11 cellular contexts compared by ENCODE assay signal in the genomic region with DNA sequence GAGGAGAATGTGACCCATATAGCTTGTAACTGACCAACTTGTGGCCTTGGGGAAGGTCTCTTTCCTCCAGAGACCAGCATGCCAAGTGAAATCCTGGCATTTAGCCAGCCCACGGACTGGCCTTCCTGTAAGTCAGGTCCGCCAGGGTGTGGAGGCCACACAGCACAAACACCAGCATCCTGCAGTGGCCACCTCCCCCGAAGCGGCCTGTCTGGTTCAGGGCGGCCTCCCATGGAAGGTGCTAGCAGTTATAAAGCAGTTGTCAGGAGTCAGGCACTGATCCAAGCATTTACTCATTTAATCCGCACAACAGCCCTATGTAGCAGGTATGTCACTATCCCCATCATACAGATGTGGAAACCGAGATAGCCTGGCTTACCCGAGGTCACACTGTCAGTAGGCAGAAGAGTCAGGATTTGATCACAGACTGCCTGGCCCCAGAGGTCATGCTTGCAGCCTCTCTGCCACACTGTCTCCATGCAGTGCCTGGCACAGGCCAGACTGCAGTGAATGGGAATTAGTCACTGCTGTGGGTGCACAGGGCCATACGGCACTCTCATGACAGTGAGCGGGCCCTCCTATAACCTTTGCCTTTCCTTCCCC. TPM values are rescaled to one million over a fixed set of nuclear protein-coding genes. Genes with fewer than 3 reads are reported as not detected.
A peak's percentile ranks its signal among the peaks of the same experiment; 100 is the strongest.
DNase-seq lines count a peak whose midpoint lies in the region; ATAC-seq and TF ChIP-seq lines count a peak whose summit lies in the region.
"Had no signal": no experiment of that assay in that cellular context is flagged by ENCODE, and none has a peak within 500 bp of the region (broad histone marks: within the 10 kb centered on the region; RNA-seq: fewer than 3 reads in every experiment).

No MANE protein-coding gene starts in this region.

- WGBS in IMR-90 (ENCODE audit: extremely low coverage in 2 of 2, insufficient read length in 1 of 2), 2 experiments: 73% methylated on average over 2 of the region's 10 CpGs; no CpG with 5 or more reads in 1 of the 2 experiments

- H2AK5ac ChIP-seq in IMR-90 (ENCODE audit: low read depth, low read length): 0 out of 2 replicates have a peak overlapping the region, but pooled peaks have one; percentile 13

- in situ Hi-C loops in IMR-90 (cut with MboI; ENCODE audit: low sequenced_read_pairs): no loop called here

- POLR2A ChIA-PET in IMR-90 (lab: Charles Lee; ENCODE audit: unreplicated experiment): no interaction called here

- H3K36me3 ChIP-seq in IMR-90 (ENCODE audit: control insufficient read depth, insufficient read depth, low read length) (peaks cover 91% of the 10 kb centered on the region), stomach smooth muscle (ENCODE audit: control insufficient read depth in 2 of 2, insufficient read depth in 2 of 2, low read length in 2 of 2) (peaks cover 48 to 71% of the 10 kb centered on the region in 2 donors)

- CTCF ChIA-PET in IMR-90 (lab: Yijun Ruan, JAX): no interaction called here

- intact Hi-C loops in IMR-90 (cut with micrococcal nuclease): no loop called here

- dilution Hi-C loops in IMR-90 (cut with HindIII; ENCODE audit: low sequenced_read_pairs, unreplicated experiment): no loop called here

- H3K4me1 ChIP-seq in IMR-90 (ENCODE audit: control insufficient read depth, insufficient read depth, low read length): peaks cover 34% of the 10 kb centered on the region
- H3K4me1 ChIP-seq in stomach smooth muscle (ENCODE audit: control insufficient read depth, insufficient read depth, low read length): peaks cover 75% of the 10 kb centered on the region

- TF ChIP-seq POLR2A in IMR-90 (IDR thresholded peaks at IDR 0.05; ENCODE audit: low read depth, low read length): no peak

- peak overlapping the region in 1 of 2 experiments; percentile 19; a peak in 1 of 4 replicates for H4K8ac ChIP-seq in IMR-90 (ENCODE audit: low read depth in 2 of 2, low read length in 2 of 2)

- H3K27ac ChIP-seq in IMR-90 (ENCODE audit: insufficient read depth, low read length): peak overlapping the region; percentile 30; the same call in 1 of the 2 replicates
- H3K27ac ChIP-seq in stomach smooth muscle (ENCODE audit: low read length): peak overlapping the region; percentile 84

- no peak overlapping the region for H3K18ac ChIP-seq in IMR-90 (ENCODE audit: low read depth, low read length)

- H3K9me1 ChIP-seq in IMR-90 (ENCODE audit: insufficient read depth, low read length): peaks cover 20% of the 10 kb centered on the region

- DNase-seq in IMR-90 (peak; percentile 23), cardiac fibroblast (ENCODE audit: low read depth in 2 of 2) (peak; percentile 65 to 68), kidney glomerular epithelial cell (lab: John Stamatoyannopoulos, UW) (peak; percentile 35), LoVo (ENCODE audit: low spot score) (no peak), NCI-H748 treated with DMSO at 0.1 percent for 48 hours (lab: John Stamatoyannopoulos, UW) (no peak)
- DNase-seq: activated CD8-positive, alpha-beta T cell treated with anti-CD3 and anti-CD28 coated beads, Interleukin-2, amount 10 ng/mL, durations not matched to agents 7 days and 5 days; central memory CD4-positive, alpha-beta T cell; NCI-H1092 treated with DMSO at 0.1 percent for 48 hours had no signal

- H4K20me1 ChIP-seq in IMR-90 (ENCODE audit: insufficient read depth, low read length): peaks cover 56% of the 10 kb centered on the region

- BruUV-seq in IMR-90 (replicated peaks; lab: Mats Ljungman, UMichigan): no TSS peak

- no peak for TF ChIP-seq RAD21 in IMR-90 (IDR thresholded peaks at IDR 0.05; ENCODE audit: low read length)

- H3K4me3 ChIP-seq in IMR-90 (ENCODE audit: insufficient read depth, low read depth, low read length) (no peak overlapping the region), cardiac fibroblast (replicated peaks in 1 of 2; ENCODE audit: low read depth in 2 of 2, low read length in 2 of 2) (no peak overlapping the region), stomach smooth muscle (ENCODE audit: low read length in 2 of 2) (no peak overlapping the region)

- H3K9ac ChIP-seq in IMR-90 (ENCODE audit: low read depth, low read length) (no peak overlapping the region; the same call in 1 of the 2 replicates), stomach smooth muscle (ENCODE audit: low read length in 2 of 2) (peak overlapping the region; percentile 5 to 18)

- H3K14ac ChIP-seq in IMR-90 (replicated peaks; ENCODE audit: low read depth, low read length): no peak overlapping the region

- no peak overlapping the region for H2BK120ac ChIP-seq in IMR-90 (ENCODE audit: low read depth, low read length)

- no peak overlapping the region for H3K23ac ChIP-seq in IMR-90 (ENCODE audit: low read depth, low read length)

- no peak overlapping the region for H4K91ac ChIP-seq in IMR-90 (ENCODE audit: insufficient read depth, low read depth, low read length)

- H2AFZ ChIP-seq in IMR-90 (replicated peaks; ENCODE audit: low read length, poor library complexity): no peak overlapping the region

- TF ChIP-seq CTCF in IMR-90 (conservative IDR thresholded peaks at IDR 0.05; ENCODE audit: low read depth, low read length) (no peak), cardiac fibroblast (IDR thresholded peaks at IDR 0.05; ENCODE audit: low read depth, low read length) (no peak)

- no peak overlapping the region for H2AK9ac ChIP-seq in IMR-90 (replicated peaks; ENCODE audit: low read depth, low read length, poor library complexity)

- no peak overlapping the region for H4K5ac ChIP-seq in IMR-90 (ENCODE audit: low read depth, low read length)

- ATAC-seq in IMR-90 (ENCODE audit: low read depth) (no peak), HG03457 (IDR thresholded peaks at IDR 0.05; ENCODE audit: unreplicated experiment) (no peak), HG02840 (IDR thresholded peaks at IDR 0.05; ENCODE audit: low FRiP score, unreplicated experiment) (no peak)
- ATAC-seq: activated CD8-positive, alpha-beta T cell treated with anti-CD3 and anti-CD28 coated beads, Interleukin-2, amount 10 ng/mL, durations not matched to agents 7 days and 5 days had no signal

- H3K4ac ChIP-seq in IMR-90 (ENCODE audit: low read depth, low read length): 0 out of 2 replicates have a peak overlapping the region, but pooled peaks have one; percentile 31

- peak overlapping the region; percentile 15 for H2BK5ac ChIP-seq in IMR-90 (ENCODE audit: low read depth, low read length, poor library complexity, severe bottlenecking)

- H3K9me3 ChIP-seq in IMR-90 (ENCODE audit: control insufficient read depth, insufficient read depth, low read length): no peaks in the 10 kb centered on the region
- H3K9me3 ChIP-seq in stomach smooth muscle (ENCODE audit: control insufficient read depth in 2 of 2, low read length in 2 of 2): no peaks in the 10 kb centered on the region

- H3K79me1 ChIP-seq in IMR-90 (ENCODE audit: low read depth in 1 of 2, low read length in 2 of 2): peaks cover 33 to 94% of the 10 kb centered on the region in 2 experiments

- no peak overlapping the region for H2BK20ac ChIP-seq in IMR-90 (ENCODE audit: low read depth, low read length)

- no peak overlapping the region for H3K56ac ChIP-seq in IMR-90 (ENCODE audit: extremely low read depth, insufficient read depth, low read length)

- H3K4me2 ChIP-seq in IMR-90 (ENCODE audit: low read depth, low read length): no peak overlapping the region

- no peak overlapping the region for H2BK15ac ChIP-seq in IMR-90 (ENCODE audit: low read depth, low read length)

- H3K27me3 ChIP-seq in IMR-90 (ENCODE audit: control insufficient read depth, insufficient read depth, low read length) (no peaks in the 10 kb centered on the region), stomach smooth muscle (ENCODE audit: control insufficient read depth in 1 of 2, insufficient read depth in 2 of 2, low read length in 2 of 2) (no peaks in the 10 kb centered on the region)

TF ChIP-seq in IMR-90, 13 proteins besides CTCF, POLR2A, EP300 and RAD21:
- TF ChIP-seq MAFK (IDR thresholded peaks at IDR 0.05; ENCODE audit: low read depth, low read length) (no peak), USF2 (IDR thresholded peaks at IDR 0.05; ENCODE audit: low read depth, low read length) (no peak), MXI1 (IDR thresholded peaks at IDR 0.05; ENCODE audit: borderline replicate concordance, low read depth, low read length) (no peak), NFE2L2 (IDR thresholded peaks at IDR 0.05; ENCODE audit: low read depth, low read length) (no peak), SMC3 (IDR thresholded peaks at IDR 0.05; ENCODE audit: low read depth, low read length) (no peak), CEBPB (IDR thresholded peaks at IDR 0.05; ENCODE audit: low read depth, low read length) (no peak), RCOR1 (IDR thresholded peaks at IDR 0.05; ENCODE audit: insufficient replicate concordance, low read length) (no peak), CHD1 (IDR thresholded peaks at IDR 0.05; ENCODE audit: low read depth, low read length) (no peak), BHLHE40 (IDR thresholded peaks at IDR 0.05; ENCODE audit: low read depth, low read length) (no peak), ELK1 (IDR thresholded peaks at IDR 0.05; ENCODE audit: borderline replicate concordance, low read depth, low read length) (no peak), RFX5 (IDR thresholded peaks at IDR 0.05; ENCODE audit: low read depth, low read length) (no peak), MAZ (IDR thresholded peaks at IDR 0.05; ENCODE audit: borderline replicate concordance, low read depth, low read length) (no peak), FOS (IDR thresholded peaks at IDR 0.05; ENCODE audit: low read depth, low read length) (no peak)

RNA-seq across cellular contexts. Expression of gene CAPN12, which starts 36.7 kb away (rescaled TPM):
- total RNA-seq in IMR-90 (2012; rRNA removed): 0.18 TPM in 1 of 2 replicates, not detected in the other
- polyA plus RNA-seq in IMR-90 (2012; rRNA removed): 0.97 and 0.99 TPM in 2 replicates
- polyA plus RNA-seq in IMR-90 (2012; cell fraction: cytosol; rRNA removed): 0.27 and 0.67 TPM in 2 replicates
- 8.4 and 12.7 TPM in 2 replicates for polyA plus RNA-seq in IMR-90 (2012; cell fraction: nucleus; rRNA removed; ENCODE audit: low replicate concordance)

Comparison
In these comparisons a context has a peak if more than half of its experiments do, and no peak if none do; other contexts are left out.
1. DNase-seq: peak in IMR-90 (single experiment), cardiac fibroblast (2 of 2) and kidney glomerular epithelial cell (single experiment); none in LoVo (single experiment) and NCI-H748 treated with DMSO at 0.1 percent for 48 hours (single experiment).